ENCODE assay signal across 8 cellular contexts in the genomic region with DNA sequence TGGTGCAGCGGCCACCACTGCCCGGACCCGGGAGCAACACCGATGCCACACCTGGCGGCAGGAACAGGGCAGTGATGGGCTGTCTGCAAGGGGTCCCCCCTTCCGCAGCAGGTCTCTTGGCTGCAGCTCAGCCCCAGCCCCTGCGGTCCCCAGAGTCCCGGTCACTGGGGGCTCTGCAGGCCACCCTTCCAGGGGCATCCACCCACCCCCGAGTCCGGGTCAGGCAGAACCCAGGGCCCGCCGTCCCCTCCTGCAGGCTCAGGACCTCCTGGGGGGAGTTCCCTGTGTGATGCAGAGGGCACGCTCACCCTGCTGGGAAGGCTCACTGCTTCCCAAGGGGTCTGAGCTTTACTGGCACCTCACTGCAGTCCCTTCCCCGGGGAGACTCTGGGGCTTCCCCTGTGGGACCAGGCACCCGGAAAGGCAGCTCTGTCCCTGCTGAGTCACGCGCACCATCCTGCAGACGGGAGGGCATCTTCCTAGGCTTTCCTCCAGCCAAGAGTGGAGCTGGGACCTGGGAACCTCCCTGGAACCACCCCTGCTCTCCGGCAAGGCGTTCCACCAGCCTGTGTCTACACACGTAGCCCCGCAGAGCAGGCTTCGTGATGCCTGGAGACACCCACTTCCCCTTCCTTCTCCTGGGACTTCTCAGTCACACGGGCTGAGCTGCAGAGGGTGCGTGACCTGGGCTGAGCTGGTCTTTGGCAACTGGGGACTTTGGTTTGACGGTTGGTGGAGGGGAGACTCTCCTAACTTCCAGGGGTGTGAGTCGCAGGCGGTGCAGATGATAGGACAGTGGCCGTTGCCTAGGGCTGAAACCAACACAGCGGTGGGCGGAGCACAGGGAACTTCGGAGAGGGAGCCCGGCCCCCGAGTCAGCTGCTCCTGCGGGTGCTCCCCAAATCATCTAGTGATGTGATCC. TPM values are rescaled to one million over a fixed set of nuclear protein-coding genes. Genes with fewer than 3 reads are reported as not detected.
DNase-seq lines count a peak whose midpoint lies in the region; ATAC-seq and TF ChIP-seq lines count a peak whose summit lies in the region.

No MANE protein-coding gene starts in this region.

- peak; percentile 75 for ATAC-seq in naive thymus-derived CD4-positive, alpha-beta T cell
- ATAC-seq in HG02973 (IDR thresholded peaks at IDR 0.05; ENCODE audit: unreplicated experiment) (no peak), GM18907 (IDR thresholded peaks at IDR 0.05; ENCODE audit: unreplicated experiment) (no peak)

- H3K9me3 Mint-ChIP-seq in activated naive CD4-positive, alpha-beta T cell treated with anti-CD3 and anti-CD28 coated beads, Interleukin-2, amount 10 ng/mL, durations not matched to agents 7 days and 5 days = no peaks in the 10 kb centered on the region
- H3K9me3 Mint-ChIP-seq in brain = peaks cover 0 to 2% (median 0%) of the 10 kb centered on the region in 5 experiments
- H3K9me3 Mint-ChIP-seq in naive thymus-derived CD4-positive, alpha-beta T cell = peaks cover 0 to 2% (median 0%) of the 10 kb centered on the region in 11 donors

- CTCF ChIA-PET in activated naive CD4-positive, alpha-beta T cell treated with anti-CD3 and anti-CD28 coated beads, Interleukin-2, amount 10 ng/mL, durations not matched to agents 7 days and 5 days (lab: Charles Lee) = interaction anchor here (1.1 to 1.7 kb wide), 6 partner anchors 14 to 286 kb away, joined by 3 to 8 read pairs (median 3); partner anchors contain the start of genes P4HB and SLC25A10
- CTCF ChIA-PET in naive thymus-derived CD4-positive, alpha-beta T cell (lab: Charles Lee) = interaction anchor here (1.0 kb wide), 1 partner anchor 73 kb away, joined by 3 read pairs; no protein-coding TSS in a partner anchor

- DNase-seq in activated naive CD4-positive, alpha-beta T cell treated with anti-CD3 and anti-CD28 coated beads, Interleukin-2, amount 10 ng/mL, durations not matched to agents 7 days and 5 days = peak; percentile 46
- no peak for DNase-seq in activated naive CD4-positive, alpha-beta T cell treated with anti-CD3 and anti-CD28 coated beads, Interleukin-2, amount 50 U/mL, for 16 hours
- peak; percentile 60 for DNase-seq in NCI-H2227 (lab: John Stamatoyannopoulos, UW; ENCODE audit: unreplicated experiment)
- no peak for DNase-seq in naive thymus-derived CD4-positive, alpha-beta T cell
- no peak for DNase-seq in RKO (ENCODE audit: low spot score)

- H3K9me3 ChIP-seq in naive thymus-derived CD4-positive, alpha-beta T cell (ENCODE audit: control insufficient read depth in 2 of 3, low read length in 3 of 3) = no peaks in the 10 kb centered on the region

- H3K36me3 Mint-ChIP-seq in activated naive CD4-positive, alpha-beta T cell treated with anti-CD3 and anti-CD28 coated beads, Interleukin-2, amount 10 ng/mL, durations not matched to agents 7 days and 5 days = no peaks in the 10 kb centered on the region
- H3K36me3 Mint-ChIP-seq in brain = no peaks in the 10 kb centered on the region
- no peaks in the 10 kb centered on the region for H3K36me3 Mint-ChIP-seq in naive thymus-derived CD4-positive, alpha-beta T cell

- H3K4me1 Mint-ChIP-seq in activated naive CD4-positive, alpha-beta T cell treated with anti-CD3 and anti-CD28 coated beads, Interleukin-2, amount 10 ng/mL, durations not matched to agents 7 days and 5 days = peaks cover 18% of the 10 kb centered on the region
- H3K4me1 Mint-ChIP-seq in brain = peaks cover 35% of the 10 kb centered on the region
- peaks cover 4 to 11% (median 8%) of the 10 kb centered on the region in 7 donors for H3K4me1 Mint-ChIP-seq in naive thymus-derived CD4-positive, alpha-beta T cell

- no peak overlapping the region for H3K27ac ChIP-seq in naive thymus-derived CD4-positive, alpha-beta T cell (ENCODE audit: low read depth, low read length)

- peak overlapping the region; percentile 34 for H3K4me3 Mint-ChIP-seq in activated naive CD4-positive, alpha-beta T cell treated with anti-CD3 and anti-CD28 coated beads, Interleukin-2, amount 10 ng/mL, durations not matched to agents 7 days and 5 days
- peak overlapping the region in 1 of 5 experiments; percentile 22 for H3K4me3 Mint-ChIP-seq in brain
- peak overlapping the region in 8 of 10 donors; percentile 30 to 88 (median 58) for H3K4me3 Mint-ChIP-seq in naive thymus-derived CD4-positive, alpha-beta T cell

- no peaks in the 10 kb centered on the region for H3K36me3 ChIP-seq in naive thymus-derived CD4-positive, alpha-beta T cell (ENCODE audit: control insufficient read depth in 2 of 3, insufficient read depth in 3 of 3, low read length in 3 of 3)

- H3K4me3 ChIP-seq in naive thymus-derived CD4-positive, alpha-beta T cell (ENCODE audit: low read length) = no peak overlapping the region

- H3K27me3 Mint-ChIP-seq in activated naive CD4-positive, alpha-beta T cell treated with anti-CD3 and anti-CD28 coated beads, Interleukin-2, amount 10 ng/mL, durations not matched to agents 7 days and 5 days = peaks cover 84% of the 10 kb centered on the region
- H3K27me3 Mint-ChIP-seq in brain = peaks cover 4% of the 10 kb centered on the region
- peaks cover 17 to 35% (median 26%) of the 10 kb centered on the region in 5 donors for H3K27me3 Mint-ChIP-seq in naive thymus-derived CD4-positive, alpha-beta T cell

- POLR2A ChIA-PET in naive thymus-derived CD4-positive, alpha-beta T cell (lab: Charles Lee) = no interaction called here

- H3K4me1 ChIP-seq in naive thymus-derived CD4-positive, alpha-beta T cell (ENCODE audit: control insufficient read depth in 2 of 2, insufficient read depth in 2 of 2, low read length in 2 of 2) = no peaks in the 10 kb centered on the region

- peaks cover 0 to 2% of the 10 kb centered on the region in 2 donors for H3K27me3 ChIP-seq in naive thymus-derived CD4-positive, alpha-beta T cell (ENCODE audit: control insufficient read depth in 2 of 2, insufficient read depth in 2 of 2, low read length in 2 of 2)

- no peak for TF ChIP-seq CTCF in brain (conservative IDR thresholded peaks at IDR 0.05)

- intact Hi-C loops in naive thymus-derived CD4-positive, alpha-beta T cell (cut with micrococcal nuclease) = no loop called here

- no peak overlapping the region for H3K27ac Mint-ChIP-seq in activated naive CD4-positive, alpha-beta T cell treated with anti-CD3 and anti-CD28 coated beads, Interleukin-2, amount 10 ng/mL, durations not matched to agents 7 days and 5 days
- peak overlapping the region in 3 of 5 experiments; percentile 27 to 86 (median 63) for H3K27ac Mint-ChIP-seq in brain
- peak overlapping the region in 2 of 9 donors; percentile 50 to 77 for H3K27ac Mint-ChIP-seq in naive thymus-derived CD4-positive, alpha-beta T cell

RNA-seq across cellular contexts. Expression of gene SLC25A10, which starts 23.4 kb away (rescaled TPM):
- 37.8 TPM for polyA plus RNA-seq in brain (ENCODE audit: insufficient read depth, low read depth, low replicate concordance)
- total RNA-seq in naive thymus-derived CD4-positive, alpha-beta T cell = 10 to 100 TPM in 1 of 5 experiments, 1 to 10 TPM in 4; 4.0 to 27.4 (median 6.2) TPM
- polyA plus RNA-seq in naive thymus-derived CD4-positive, alpha-beta T cell = 1 to 10 TPM; 3.4 to 5.2 TPM

RNA-seq across cellular contexts. Expression of gene MRPL12, which starts 32.3 kb away (rescaled TPM):
- 91.5 TPM for polyA plus RNA-seq in brain (ENCODE audit: insufficient read depth, low read depth, low replicate concordance)
- total RNA-seq in naive thymus-derived CD4-positive, alpha-beta T cell = 10 to 100 TPM; 21.3 to 83.8 (median 26.6) TPM
- polyA plus RNA-seq in naive thymus-derived CD4-positive, alpha-beta T cell = 10 to 100 TPM; 46.3 to 51.7 TPM

RNA-seq across cellular contexts. Expression of gene HGS, which starts 51.6 kb away (rescaled TPM):
- polyA plus RNA-seq in brain (ENCODE audit: insufficient read depth, low read depth, low replicate concordance) = 147 TPM
- total RNA-seq in naive thymus-derived CD4-positive, alpha-beta T cell = 100 to 1,000 TPM; 108 to 174 (median 153) TPM
- 10 to 100 TPM; 19.8 to 40.3 TPM for polyA plus RNA-seq in naive thymus-derived CD4-positive, alpha-beta T cell

RNA-seq across cellular contexts. Expression of gene ARL16, which starts 51.8 kb away (rescaled TPM):
- 78.3 TPM for polyA plus RNA-seq in brain (ENCODE audit: insufficient read depth, low read depth, low replicate concordance)
- total RNA-seq in naive thymus-derived CD4-positive, alpha-beta T cell = 10 to 100 TPM; 12.0 to 30.6 (median 30.1) TPM
- 10 to 100 TPM; 33.6 to 35.3 TPM for polyA plus RNA-seq in naive thymus-derived CD4-positive, alpha-beta T cell

Comparison
In these comparisons a context has a peak if more than half of its experiments do, and no peak if none do; other contexts are left out.
1. DNase-seq: peak in activated naive CD4-positive, alpha-beta T cell treated with anti-CD3 and anti-CD28 coated beads, Interleukin-2, amount 10 ng/mL, durations not matched to agents 7 days and 5 days (single experiment) and NCI-H2227 (single experiment); none in activated naive CD4-positive, alpha-beta T cell treated with anti-CD3 and anti-CD28 coated beads, Interleukin-2, amount 50 U/mL, for 16 hours (single experiment), naive thymus-derived CD4-positive, alpha-beta T cell (0 of 9) and RKO (single experiment).